In the genomic region with DNA sequence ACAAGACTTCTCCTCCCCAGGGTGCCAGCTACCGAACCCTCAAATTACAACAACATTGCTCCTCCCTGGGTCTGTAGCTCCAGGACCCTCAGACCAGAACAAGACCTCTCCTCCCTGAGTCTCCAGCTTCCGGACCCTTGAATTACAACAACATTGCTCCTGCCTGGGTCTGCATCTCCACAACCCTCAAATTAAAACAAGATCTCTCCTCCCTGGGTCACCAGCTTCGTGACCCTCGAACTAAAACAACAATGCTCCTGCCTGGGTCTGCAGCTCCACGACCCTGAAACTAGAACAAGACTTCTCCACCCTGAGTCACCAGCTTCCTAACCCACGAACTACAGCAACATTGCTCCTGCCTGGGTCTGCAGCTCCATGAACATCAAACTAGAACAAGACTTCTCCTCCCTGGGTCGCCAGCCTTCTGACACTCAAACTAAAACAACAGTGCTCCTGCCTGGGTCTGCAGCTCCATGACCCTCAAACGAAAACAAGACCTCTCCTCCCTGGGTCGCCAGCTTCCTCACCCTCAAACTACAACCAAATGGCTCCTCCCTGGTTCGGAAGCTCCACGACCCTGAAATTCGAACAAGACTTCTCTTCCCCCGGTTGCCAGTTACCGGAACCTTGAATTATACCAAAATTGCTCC, we compare ENCODE assay signal across 19 cellular contexts.
DNase-seq lines count a peak whose midpoint lies in the region; FAIRE-seq lines count a peak whose summit lies in the region.
"Had no signal": no experiment of that assay in that cellular context is flagged by ENCODE, and none has a peak within 500 bp of the region (broad histone marks: within the 10 kb centered on the region; RNA-seq: fewer than 3 reads in every experiment).

No MANE protein-coding gene starts in this region.

- H3K27ac Mint-ChIP-seq in activated CD4-positive, alpha-beta T cell treated with anti-CD3 and anti-CD28 coated beads, Interleukin-2, amount 10 ng/mL, durations not matched to agents 7 days and 5 days, result no peak overlapping the region
- H3K27ac Mint-ChIP-seq: B cell; CD4-positive, alpha-beta T cell; CD8-positive, alpha-beta T cell had no signal

- H3K4me1 Mint-ChIP-seq in activated CD4-positive, alpha-beta T cell treated with anti-CD3 and anti-CD28 coated beads, Interleukin-2, amount 10 ng/mL, durations not matched to agents 7 days and 5 days, result no peaks in the 10 kb centered on the region
- H3K4me1 Mint-ChIP-seq: B cell had no signal

- H3K9me3 Mint-ChIP-seq in activated CD4-positive, alpha-beta T cell treated with anti-CD3 and anti-CD28 coated beads, Interleukin-2, amount 10 ng/mL, durations not matched to agents 7 days and 5 days, result no peaks in the 10 kb centered on the region
- H3K9me3 Mint-ChIP-seq: CD4-positive, alpha-beta T cell; CD8-positive, alpha-beta T cell had no signal

- DNase-seq in HTR-8/SVneo (ENCODE audit: insufficient read length, low spot score) (peak; percentile 34), left kidney (ENCODE audit: low read depth, low spot score) (peak; percentile 52)
- no peak for DNase-seq in activated naive CD4-positive, alpha-beta T cell treated with anti-CD3 and anti-CD28 coated beads, Interleukin-2, amount 50 U/mL, for 16 hours
- no peak for DNase-seq in activated CD4-positive, alpha-beta T cell treated with anti-CD3 and anti-CD28 coated beads, Interleukin-2, amount 10 ng/mL, durations not matched to agents 7 days and 5 days
- DNase-seq in stimulated activated naive CD4-positive, alpha-beta T cell (lab: John Stamatoyannopoulos, UW), result no peak
- DNase-seq: 8988T; AML-193; Caco-2; Calu3; CD4-positive, alpha-beta T cell; CD8-positive, alpha-beta T cell; DMS79 treated with DMSO at 0.1 percent for 48 hours; GF-D8 had no signal

- FAIRE-seq in HTR-8/SVneo (lab: Jason Lieb, UNC), result no peak
- FAIRE-seq: A204.1, D721Med, G401.6, GM12891, GM19239 had no signal

- POLR2A ChIA-PET in activated CD4-positive, alpha-beta T cell treated with anti-CD3 and anti-CD28 coated beads, Interleukin-2, amount 10 ng/mL, durations not matched to agents 7 days and 5 days (lab: Charles Lee), result no interaction called here

- H3K36me3 Mint-ChIP-seq in activated CD4-positive, alpha-beta T cell treated with anti-CD3 and anti-CD28 coated beads, Interleukin-2, amount 10 ng/mL, durations not matched to agents 7 days and 5 days (ENCODE audit: low read depth), result no peaks in the 10 kb centered on the region
- H3K36me3 Mint-ChIP-seq: CD8-positive, alpha-beta T cell had no signal

- CTCF ChIA-PET in activated CD4-positive, alpha-beta T cell treated with anti-CD3 and anti-CD28 coated beads, Interleukin-2, amount 10 ng/mL, durations not matched to agents 7 days and 5 days (lab: Charles Lee), result interaction anchor here (0.5 kb wide), 1 partner anchor 735 kb away, joined by 3 read pairs; no protein-coding TSS in a partner anchor

- no peaks in the 10 kb centered on the region for H3K27me3 Mint-ChIP-seq in activated CD4-positive, alpha-beta T cell treated with anti-CD3 and anti-CD28 coated beads, Interleukin-2, amount 10 ng/mL, durations not matched to agents 7 days and 5 days
- H3K27me3 Mint-ChIP-seq: CD4-positive, alpha-beta T cell had no signal

- no peak overlapping the region for H3K4me3 Mint-ChIP-seq in activated CD4-positive, alpha-beta T cell treated with anti-CD3 and anti-CD28 coated beads, Interleukin-2, amount 10 ng/mL, durations not matched to agents 7 days and 5 days
- H3K4me3 Mint-ChIP-seq: B cell; CD4-positive, alpha-beta T cell; CD8-positive, alpha-beta T cell had no signal

Comparison
In these comparisons a context has a peak if more than half of its experiments do, and no peak if none do; other contexts are left out.
1. DNase-seq: peak in HTR-8/SVneo (single experiment) and left kidney (single experiment); none in activated naive CD4-positive, alpha-beta T cell treated with anti-CD3 and anti-CD28 coated beads, Interleukin-2, amount 50 U/mL, for 16 hours (single experiment), activated CD4-positive, alpha-beta T cell treated with anti-CD3 and anti-CD28 coated beads, Interleukin-2, amount 10 ng/mL, durations not matched to agents 7 days and 5 days (single experiment) and stimulated activated naive CD4-positive, alpha-beta T cell (0 of 6).